In the genomic region with DNA sequence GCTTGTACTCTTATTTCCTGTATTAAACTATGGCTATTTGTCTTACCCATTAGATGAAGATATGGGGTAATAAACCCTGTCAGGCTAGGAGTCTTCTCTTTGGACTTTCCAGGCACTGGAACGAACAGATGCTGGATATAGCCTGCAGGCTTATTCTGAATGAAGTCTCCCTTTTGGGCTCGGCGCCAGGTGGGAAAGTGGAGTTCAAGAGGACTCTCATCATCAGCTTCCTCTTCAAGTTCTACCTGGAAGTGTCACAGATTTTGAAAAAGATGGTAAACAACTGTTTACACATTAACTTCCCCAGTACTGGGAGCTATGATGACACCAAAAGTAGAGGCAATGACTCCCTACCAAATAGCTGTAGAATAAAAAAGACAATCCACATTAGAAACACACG, we compare ENCODE assay signal across 19 cellular contexts. TPM values are rescaled to one million over a fixed set of nuclear protein-coding genes. Genes with fewer than 3 reads are reported as not detected.
"Had no signal": no experiment of that assay in that cellular context is flagged by ENCODE, and none has a peak within 500 bp of the region (broad histone marks: within the 10 kb centered on the region; RNA-seq: fewer than 3 reads in every experiment).

No MANE protein-coding gene starts in this region.

- DNase-seq: activated CD4-positive, alpha-beta T cell treated with anti-CD3 and anti-CD28 coated beads, Interleukin-2, amount 10 ng/mL, durations not matched to agents 24 days and 14 days; activated CD4-positive, CD25-positive, alpha-beta regulatory T cell; activated CD8-positive, alpha-beta memory T cell treated with anti-CD3 and anti-CD28 coated beads, Interleukin-2, amount 50 U/mL, for 4 hours; activated CD8-positive, alpha-beta T cell treated with anti-CD3 and anti-CD28 coated beads, Interleukin-2, amount 10 ng/mL, durations not matched to agents 7 days and 5 days; activated effector memory CD4-positive, alpha-beta T cell treated with anti-CD3 and anti-CD28 coated beads, Interleukin-2, amount 50 U/mL, for 16 hours; activated T-cell treated with anti-CD3 and anti-CD28 coated beads, Interleukin-2, amount 50 U/mL, for 48 hours; hippocampal formation; kidney glomerular epithelial cell; nucleus accumbens; posterior cingulate gyrus; retina; stimulated activated CD4-positive, alpha-beta T cell treated with anti-CD3 and anti-CD28 coated beads, Interleukin-4, amount 100 ng/mL, for 4 hours; stimulated activated CD8-positive, alpha-beta memory T cell treated with anti-CD3 and anti-CD28 coated beads, Interleukin-4, amount 100 ng/mL, for 48 hours; stimulated activated naive CD8-positive, alpha-beta T cell treated with anti-CD3 and anti-CD28 coated beads, Interleukin-15, Interleukin-2, amounts not matched to agents 100 U/mL and 50 U/mL, for 24 hours; transverse colon had no signal

- H3K27me3 ChIP-seq: cardiac muscle cell, transverse colon had no signal

- H3K9me3 ChIP-seq: transverse colon had no signal

- H3K36me3 Mint-ChIP-seq: activated naive CD4-positive, alpha-beta T cell treated with anti-CD3 and anti-CD28 coated beads, Interleukin-2, amount 50 U/mL, for 24 hours had no signal

- H3K36me3 ChIP-seq: cardiac muscle cell, transverse colon had no signal

- H3K27ac Mint-ChIP-seq: activated CD4-positive, alpha-beta T cell treated with anti-CD3 and anti-CD28 coated beads, Interleukin-2, amount 10 ng/mL, durations not matched to agents 24 days and 14 days; activated CD8-positive, alpha-beta T cell treated with anti-CD3 and anti-CD28 coated beads, Interleukin-2, amount 10 ng/mL, durations not matched to agents 7 days and 5 days; activated naive CD4-positive, alpha-beta T cell treated with anti-CD3 and anti-CD28 coated beads, Interleukin-2, amount 50 U/mL, for 24 hours; nephron had no signal

- H3K4me3 ChIP-seq: cardiac muscle cell, transverse colon had no signal

- H3K27ac ChIP-seq: cardiac muscle cell, transverse colon had no signal

- H3K4me1 ChIP-seq: transverse colon had no signal

- H3K4me3 Mint-ChIP-seq: activated CD4-positive, alpha-beta T cell treated with anti-CD3 and anti-CD28 coated beads, Interleukin-2, amount 10 ng/mL, durations not matched to agents 24 days and 14 days; activated CD8-positive, alpha-beta T cell treated with anti-CD3 and anti-CD28 coated beads, Interleukin-2, amount 10 ng/mL, durations not matched to agents 7 days and 5 days; activated naive CD4-positive, alpha-beta T cell treated with anti-CD3 and anti-CD28 coated beads, Interleukin-2, amount 50 U/mL, for 24 hours; nephron had no signal

- ATAC-seq: activated CD8-positive, alpha-beta T cell treated with anti-CD3 and anti-CD28 coated beads, Interleukin-2, amount 10 ng/mL, durations not matched to agents 7 days and 5 days; esophagus mucosa; stimulated activated naive CD8-positive, alpha-beta T cell treated with anti-CD3 and anti-CD28 coated beads, Interleukin-15, Interleukin-2, amounts not matched to agents 100 U/mL and 50 U/mL, for 24 hours had no signal

- H3K9me3 Mint-ChIP-seq: activated CD4-positive, alpha-beta T cell treated with anti-CD3 and anti-CD28 coated beads, Interleukin-2, amount 10 ng/mL, durations not matched to agents 24 days and 14 days; activated naive CD4-positive, alpha-beta T cell treated with anti-CD3 and anti-CD28 coated beads, Interleukin-2, amount 50 U/mL, for 24 hours; nephron had no signal

RNA-seq across cellular contexts. Expression of a gene that starts 27.9 kb away (rescaled TPM):
- total RNA-seq: cardiac muscle cell had no signal
- polyA plus RNA-seq: cardiac muscle cell had no signal
